Comparison of ENCODE assay signal across 8 cellular contexts in genomic region chr20:20051767-20052073, GRCh38. TPM values are rescaled to one million over a fixed set of nuclear protein-coding genes. Genes with fewer than 3 reads are reported as not detected.
A peak's percentile ranks its signal among the peaks of the same experiment; 100 is the strongest.
DNase-seq lines count a peak whose midpoint lies in the region; ATAC-seq and TF ChIP-seq lines count a peak whose summit lies in the region.

No MANE protein-coding gene starts in this region.

- H3K27ac Mint-ChIP-seq in neural progenitor cell: peak overlapping the region; percentile 85

- H3K27ac ChIP-seq in effector memory CD4-positive, alpha-beta T cell (ENCODE audit: insufficient read depth, low read length, poor library complexity, severe bottlenecking): peak overlapping the region; percentile 87
- H3K27ac ChIP-seq in neural progenitor cell: peak overlapping the region; percentile 81

- H3K36me3 Mint-ChIP-seq in neural progenitor cell: peaks cover 5% of the 10 kb centered on the region

- peaks cover 8% of the 10 kb centered on the region for H3K4me1 Mint-ChIP-seq in neural progenitor cell

- peaks cover 6% of the 10 kb centered on the region for H4K20me1 ChIP-seq in neural progenitor cell (ENCODE audit: low read depth)

- H3K4me1 ChIP-seq in effector memory CD4-positive, alpha-beta T cell (ENCODE audit: control insufficient read depth, insufficient read depth, low read length, poor library complexity, severe bottlenecking): peaks cover 7% of the 10 kb centered on the region
- peaks cover 8% of the 10 kb centered on the region for H3K4me1 ChIP-seq in neural progenitor cell

- H3K9me3 ChIP-seq in effector memory CD4-positive, alpha-beta T cell (ENCODE audit: control insufficient read depth, low read length): no peaks in the 10 kb centered on the region
- H3K9me3 ChIP-seq in neural progenitor cell (ENCODE audit: low read depth): no peaks in the 10 kb centered on the region

- ATAC-seq in GM18868 (IDR thresholded peaks at IDR 0.05; ENCODE audit: unreplicated experiment) (peak; percentile 20), GM21786 (IDR thresholded peaks at IDR 0.05; ENCODE audit: unreplicated experiment) (no peak)

- H3K4me3 ChIP-seq in LNCaP clone FGC (ENCODE audit: low read depth, low read length) (peak overlapping the region; percentile 99), neural progenitor cell (peak overlapping the region; percentile 91)
- peak overlapping the region; percentile 88 for H3K4me3 ChIP-seq in effector memory CD4-positive, alpha-beta T cell (ENCODE audit: insufficient read depth, low read depth, low read length, poor library complexity, severe bottlenecking)

- H3K79me2 ChIP-seq in neural progenitor cell (ENCODE audit: low read depth): peaks cover 19% of the 10 kb centered on the region

- peaks cover 5% of the 10 kb centered on the region for H3K27me3 Mint-ChIP-seq in neural progenitor cell (ENCODE audit: insufficient read depth, low read depth)

- H3K9ac ChIP-seq in neural progenitor cell: peak overlapping the region; percentile 86

- H3K4me2 ChIP-seq in neural progenitor cell: peak overlapping the region; percentile 85

- no peaks in the 10 kb centered on the region for H3F3A ChIP-seq in neural progenitor cell (ENCODE audit: low read depth)

- DNase-seq in LNCaP clone FGC (ENCODE audit: low read depth) (no peak), neural progenitor cell (ENCODE audit: low spot score) (no peak), GM13977 (ENCODE audit: low spot score) (no peak), G401 (ENCODE audit: low spot score) (no peak), KG1 (lab: John Stamatoyannopoulos, UW) (no peak)
- no peak for DNase-seq in effector memory CD4-positive, alpha-beta T cell

- H3K36me3 ChIP-seq in effector memory CD4-positive, alpha-beta T cell (ENCODE audit: control insufficient read depth, insufficient read depth, low read length): peaks cover 36% of the 10 kb centered on the region
- H3K36me3 ChIP-seq in neural progenitor cell: peaks cover 18% of the 10 kb centered on the region

- in situ Hi-C loops in GM13977 (cut with MboI; ENCODE audit: low pct_unique_long_range_greater_than_20kb, low sequenced_read_pairs, unreplicated experiment) (no loop called here), G401 (cut with HindIII; ENCODE audit: low sequenced_read_pairs) (no loop called here)

- peak overlapping the region; percentile 95 for H2AFZ ChIP-seq in neural progenitor cell (replicated peaks)

- H3K27me3 ChIP-seq in effector memory CD4-positive, alpha-beta T cell (replicated peaks; ENCODE audit: control insufficient read depth, insufficient read depth, low read length, poor library complexity, severe bottlenecking): no peaks in the 10 kb centered on the region
- H3K27me3 ChIP-seq in neural progenitor cell: peaks cover 7% of the 10 kb centered on the region

- H3K9me3 Mint-ChIP-seq in neural progenitor cell: no peaks in the 10 kb centered on the region

- no peak for TF ChIP-seq CTCF in LNCaP clone FGC (IDR thresholded peaks at IDR 0.05; ENCODE audit: control insufficient read depth, extremely low read depth, insufficient read depth)
- no peak for TF ChIP-seq CTCF in neural progenitor cell (IDR thresholded peaks at IDR 0.05)
- TF ChIP-seq CTCF in GM13977 (IDR thresholded peaks at IDR 0.05; ENCODE audit: extremely low read depth, insufficient read depth, missing control alignments): no peak

- H3K4me3 Mint-ChIP-seq in neural progenitor cell: peak overlapping the region; percentile 99

RNA-seq across cellular contexts. Expression of gene CRNKL1, which starts 0.5 kb away (rescaled TPM):
- total RNA-seq in neural progenitor cell (ENCODE audit: low replicate concordance): 27.9 and 45.0 TPM in 2 replicates
- 19.3 and 34.7 TPM in 2 replicates for total RNA-seq in G401 (2014; rRNA removed; shearing (Covaris generic))

RNA-seq across cellular contexts. Expression of gene CFAP61, which starts 0.6 kb away (rescaled TPM):
- total RNA-seq in neural progenitor cell (ENCODE audit: low replicate concordance): 0.53 TPM in 1 of 2 replicates, not detected in the other
- not detected in 2 replicates for total RNA-seq in G401 (2014; rRNA removed; shearing (Covaris generic))

RNA-seq across cellular contexts. Expression of gene NAA20, which starts 34.6 kb away (rescaled TPM):
- total RNA-seq in neural progenitor cell (ENCODE audit: low replicate concordance): 23.2 and 39.9 TPM in 2 replicates
- total RNA-seq in G401 (2014; rRNA removed; shearing (Covaris generic)): 55.0 and 88.2 TPM in 2 replicates
